In the genomic region with DNA sequence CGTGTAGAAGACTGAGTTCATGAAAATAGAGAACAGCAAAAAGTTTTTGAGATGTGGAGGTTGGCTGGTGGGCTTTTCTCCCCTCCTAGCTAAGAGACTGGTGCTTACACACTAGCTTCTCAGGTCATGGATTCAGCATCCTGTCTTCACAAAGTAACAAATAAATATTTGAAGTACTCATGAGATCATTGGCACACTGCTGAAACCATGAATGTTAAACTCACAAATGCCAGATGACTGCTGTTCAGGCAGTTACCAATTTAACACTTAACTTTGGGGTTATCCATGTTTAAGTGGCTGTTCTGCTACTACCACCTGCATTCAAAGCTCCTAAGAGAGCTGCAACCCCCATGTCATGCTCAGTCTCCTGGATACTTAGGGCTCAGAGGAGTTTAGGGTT, we compare ENCODE assay signal across 26 cellular contexts.
"Had no signal": no experiment of that assay in that cellular context is flagged by ENCODE, and none has a peak within 500 bp of the region (broad histone marks: within the 10 kb centered on the region; RNA-seq: fewer than 3 reads in every experiment).

No MANE protein-coding gene starts in this region.

- DNase-seq: dorsolateral prefrontal cortex; effector CD4-positive, alpha-beta T cell; foreskin keratinocyte; heart right ventricle; hippocampal formation; mucosa of descending colon; naive B cell; stimulated activated CD4-positive, alpha-beta T cell treated with anti-CD3 and anti-CD28 coated beads, Interleukin-12 subunit alpha, Interleukin-12 subunit beta, amount 100 ng/mL, for 4 hours; stimulated activated CD4-positive, alpha-beta T cell treated with anti-CD3 and anti-CD28 coated beads, Interleukin-1b, Interleukin-23, amount 100 ng/mL, for 48 hours; stimulated activated CD4-positive, alpha-beta T cell treated with anti-CD3 and anti-CD28 coated beads, Interleukin-4, amount 100 ng/mL, for 24 hours; stimulated activated naive CD4-positive, alpha-beta T cell treated with Interleukin-2 at 50 U/mL for 16 hours; stomach; thyroid gland; trophoblast cell had no signal

- H3K27me3 Mint-ChIP-seq: memory B cell had no signal

- H3K27me3 ChIP-seq: gastroesophageal sphincter, heart right ventricle, right atrium auricular region, stomach, thyroid gland, vagina had no signal

- H3K4me3 Mint-ChIP-seq: memory B cell; mesothelial cell of epicardium; naive B cell; natural killer cell treated with Interleukin-12 subunit alpha and Interleukin-12 subunit beta and Interleukin-15 and Interleukin-18, amount 100 ng/mL, for 72 hours; neural crest cell; stimulated activated effector memory CD8-positive, alpha-beta T cell treated with anti-CD3 and anti-CD28 coated beads, Interleukin-12 subunit alpha, Interleukin-12 subunit beta, amount 100 ng/mL, for 72 hours had no signal

- H3K36me3 ChIP-seq: gastroesophageal sphincter, heart right ventricle, prostate gland, right atrium auricular region, stomach, thyroid gland, vagina had no signal

- H3K4me3 ChIP-seq: dorsolateral prefrontal cortex, gastroesophageal sphincter, heart right ventricle, lung, mucosa of descending colon, prostate gland, right atrium auricular region, smooth muscle cell, stomach, thyroid gland, vagina had no signal

- H3K4me1 ChIP-seq: foreskin keratinocyte, gastroesophageal sphincter, heart right ventricle, prostate gland, right atrium auricular region, stomach, thyroid gland, vagina had no signal

- ATAC-seq: foreskin keratinocyte; gastroesophageal sphincter; heart right ventricle; mucosa of descending colon; natural killer cell treated with Interleukin-12 subunit alpha and Interleukin-12 subunit beta and Interleukin-15 and Interleukin-18, amount 100 ng/mL, for 72 hours; sciatic nerve; stimulated activated effector memory CD8-positive, alpha-beta T cell treated with anti-CD3 and anti-CD28 coated beads, Interleukin-12 subunit alpha, Interleukin-12 subunit beta, amount 100 ng/mL, for 72 hours had no signal

- H3K4me1 Mint-ChIP-seq: mesothelial cell of epicardium; naive B cell; stimulated activated effector memory CD8-positive, alpha-beta T cell treated with anti-CD3 and anti-CD28 coated beads, Interleukin-12 subunit alpha, Interleukin-12 subunit beta, amount 100 ng/mL, for 72 hours had no signal

- H3K9me3 ChIP-seq: gastroesophageal sphincter, heart right ventricle, mucosa of descending colon, prostate gland, right atrium auricular region, stomach, thyroid gland, vagina had no signal

- H3K27ac ChIP-seq: dorsolateral prefrontal cortex, foreskin keratinocyte, gastroesophageal sphincter, heart right ventricle, prostate gland, right atrium auricular region, stomach, thyroid gland, vagina had no signal

- H3K4me2 ChIP-seq: smooth muscle cell had no signal

- H3K36me3 Mint-ChIP-seq: memory B cell; mesothelial cell of epicardium; natural killer cell treated with Interleukin-12 subunit alpha and Interleukin-12 subunit beta and Interleukin-15 and Interleukin-18, amount 100 ng/mL, for 72 hours; stimulated activated effector memory CD8-positive, alpha-beta T cell treated with anti-CD3 and anti-CD28 coated beads, Interleukin-12 subunit alpha, Interleukin-12 subunit beta, amount 100 ng/mL, for 72 hours had no signal

- H3K27ac Mint-ChIP-seq: memory B cell; mesothelial cell of epicardium; naive B cell; natural killer cell treated with Interleukin-12 subunit alpha and Interleukin-12 subunit beta and Interleukin-15 and Interleukin-18, amount 100 ng/mL, for 72 hours; stimulated activated effector memory CD8-positive, alpha-beta T cell treated with anti-CD3 and anti-CD28 coated beads, Interleukin-12 subunit alpha, Interleukin-12 subunit beta, amount 100 ng/mL, for 72 hours had no signal

- H3K9me3 Mint-ChIP-seq: memory B cell; mesothelial cell of epicardium; naive B cell; natural killer cell treated with Interleukin-12 subunit alpha and Interleukin-12 subunit beta and Interleukin-15 and Interleukin-18, amount 100 ng/mL, for 72 hours; neural crest cell; stimulated activated effector memory CD8-positive, alpha-beta T cell treated with anti-CD3 and anti-CD28 coated beads, Interleukin-12 subunit alpha, Interleukin-12 subunit beta, amount 100 ng/mL, for 72 hours had no signal
